16 cellular contexts compared by ENCODE assay signal in the genomic region with DNA sequence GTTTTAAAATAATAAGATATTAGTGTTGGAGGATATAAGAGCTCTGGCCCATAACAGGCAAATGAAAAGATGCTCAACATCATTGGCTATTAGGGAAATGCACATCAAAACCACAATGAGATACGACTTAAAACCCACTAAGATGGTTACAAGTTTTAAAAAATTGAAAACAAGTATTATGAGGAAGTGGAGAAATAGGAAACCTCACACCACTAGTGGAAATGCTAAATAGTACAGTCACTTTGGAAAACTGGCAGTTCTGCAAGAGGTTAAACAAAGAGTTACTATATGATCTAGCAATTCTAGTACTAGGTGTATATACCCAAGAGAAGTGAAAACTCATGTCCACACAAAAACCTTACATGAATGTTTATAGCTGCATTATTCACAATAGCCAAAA.
"Had no signal": no experiment of that assay in that cellular context is flagged by ENCODE, and none has a peak within 500 bp of the region (broad histone marks: within the 10 kb centered on the region; RNA-seq: fewer than 3 reads in every experiment).

No MANE protein-coding gene starts in this region.

- DNase-seq: dermis blood vessel endothelial cell; esophagus squamous epithelium; foreskin fibroblast; glutamatergic neuron; islet precursor cell; left lung; lower lobe of right lung; natural killer cell; posterior cingulate gyrus; sigmoid colon; stimulated activated naive CD4-positive, alpha-beta T cell treated with Interleukin-2 at 50 U/mL for 16 hours; trophoblast cell had no signal

- H3K9me3 Mint-ChIP-seq: memory B cell, mesothelial cell of epicardium had no signal

- H3K4me1 Mint-ChIP-seq: memory B cell, natural killer cell had no signal

- H3K36me3 Mint-ChIP-seq: natural killer cell had no signal

- H3K4me3 Mint-ChIP-seq: memory B cell, mesothelial cell of epicardium, natural killer cell, neural crest cell had no signal

- ATAC-seq: gastroesophageal sphincter, left lung, lower lobe of right lung, natural killer cell had no signal

- H3K27ac Mint-ChIP-seq: memory B cell, mesothelial cell of epicardium, natural killer cell had no signal

- H3K27me3 Mint-ChIP-seq: memory B cell had no signal
